ENCODE assay signal across 10 cellular contexts in genomic region chr16:4327386-4327781, GRCh38. TPM values are rescaled to one million over a fixed set of nuclear protein-coding genes. Genes with fewer than 3 reads are reported as not detected.
DNase-seq lines count a peak whose midpoint lies in the region; ATAC-seq, FAIRE-seq and TF ChIP-seq lines count a peak whose summit lies in the region.
"Had no signal": no experiment of that assay in that cellular context is flagged by ENCODE, and none has a peak within 500 bp of the region (broad histone marks: within the 10 kb centered on the region; RNA-seq: fewer than 3 reads in every experiment).

No MANE protein-coding gene starts in this region.

- TF ChIP-seq POLR2A in K562 (conservative IDR thresholded peaks at IDR 0.05): no peak

- H3K9me3 ChIP-seq in HAP-1 (no peaks in the 10 kb centered on the region), K562 (replicated peaks; ENCODE audit: control insufficient read depth, insufficient read depth, low read depth, low read length) (no peaks in the 10 kb centered on the region), kidney (ENCODE audit: control insufficient read depth in 1 of 2, low read length in 2 of 2) (no peaks in the 10 kb centered on the region)

- H3K36me3 ChIP-seq in HAP-1 (replicated peaks) (no peaks in the 10 kb centered on the region; the same call in 1 of the 2 replicates), K562 (ENCODE audit: control insufficient read depth, insufficient read depth, low read length) (no peaks in the 10 kb centered on the region), kidney (ENCODE audit: control insufficient read depth in 1 of 2, insufficient read depth in 2 of 2, low read length in 2 of 2) (no peaks in the 10 kb centered on the region)

- BruUV-seq in K562 (replicated peaks; lab: Mats Ljungman, UMichigan): no TSS peak

- peak overlapping the region; percentile 33 for H3K4me3 ChIP-seq in HAP-1
- no peak overlapping the region for H3K4me3 ChIP-seq in K562
- H3K4me3 ChIP-seq in kidney (ENCODE audit: low read length in 2 of 2): peak overlapping the region in 1 of 2 donors; percentile 42

- no peaks in the 10 kb centered on the region for H3K9me3 Mint-ChIP-seq in stimulated activated naive B cell treated with anti-CD40 and anti-IgM and Interleukin-4, amounts not matched to agents 10 μg/mL and 1 μg/mL and 100 μg/mL, for 72 hours
- H3K9me3 Mint-ChIP-seq: activated CD4-positive, alpha-beta memory T cell treated with anti-CD3 and anti-CD28 coated beads, Interleukin-2, amount 10 ng/mL, durations not matched to agents 7 days and 5 days; IgD-negative memory B cell had no signal

- 78% methylated on average over 4 of the region's 33 CpGs for WGBS in K562 (ENCODE audit: insufficient coverage, low coverage, missing lambda C conversion rate)

- H3K27ac ChIP-seq in K562 (ENCODE audit: extremely low read depth, low read depth, low read length): no peak overlapping the region
- H3K27ac ChIP-seq in kidney (ENCODE audit: low read depth in 2 of 2, low read length in 2 of 2): peak overlapping the region; percentile 86 to 95

- POLR2A ChIA-PET in K562 (lab: Yijun Ruan, JAX): interaction anchor here (1.0 to 1.1 kb wide), 2 partner anchors 19 to 127 kb away, joined by 4 to 5 read pairs; no protein-coding TSS in a partner anchor

- no peak overlapping the region; a peak in 1 of 4 replicates for H3K9ac ChIP-seq in K562 (ENCODE audit: insufficient read depth in 1 of 2, low read depth in 2 of 2, low read length in 2 of 2)
- H3K9ac ChIP-seq in kidney (ENCODE audit: low read length in 2 of 2): peak overlapping the region in 1 of 2 donors; percentile 48

- FAIRE-seq in K562 (lab: Jason Lieb, UNC): no peak
- no peak for FAIRE-seq in kidney (lab: Jason Lieb, UNC)

- no peak for TF ChIP-seq EP300 in K562 (IDR thresholded peaks at IDR 0.05; ENCODE audit: low read length)

- peaks cover 10 to 16% of the 10 kb centered on the region in 2 donors for H3K4me1 Mint-ChIP-seq in stimulated activated naive B cell treated with anti-CD40 and anti-IgM and Interleukin-4, amounts not matched to agents 10 μg/mL and 1 μg/mL and 100 μg/mL, for 72 hours
- H3K4me1 Mint-ChIP-seq: activated CD4-positive, alpha-beta memory T cell treated with anti-CD3 and anti-CD28 coated beads, Interleukin-2, amount 10 ng/mL, durations not matched to agents 7 days and 5 days had no signal

- H3K4me3 Mint-ChIP-seq in stimulated activated naive B cell treated with anti-CD40 and anti-IgM and Interleukin-4, amounts not matched to agents 10 μg/mL and 1 μg/mL and 100 μg/mL, for 72 hours: peak overlapping the region; percentile 74 to 77
- H3K4me3 Mint-ChIP-seq: activated CD4-positive, alpha-beta memory T cell treated with anti-CD3 and anti-CD28 coated beads, Interleukin-2, amount 10 ng/mL, durations not matched to agents 7 days and 5 days had no signal

- no peak overlapping the region for H3K4me2 ChIP-seq in K562 (ENCODE audit: insufficient read depth, low read length)

- TF ChIP-seq RAD21 in K562 (CRISPR knock-in tag; conservative IDR thresholded peaks at IDR 0.05 in 1 of 2, IDR thresholded peaks at IDR 0.05 in 1 of 2): no peak

- no peaks in the 10 kb centered on the region for H3K36me3 Mint-ChIP-seq in stimulated activated naive B cell treated with anti-CD40 and anti-IgM and Interleukin-4, amounts not matched to agents 10 μg/mL and 1 μg/mL and 100 μg/mL, for 72 hours
- H3K36me3 Mint-ChIP-seq: IgD-negative memory B cell had no signal

- peaks cover 4 to 7% of the 10 kb centered on the region in 2 donors for H3K27me3 Mint-ChIP-seq in stimulated activated naive B cell treated with anti-CD40 and anti-IgM and Interleukin-4, amounts not matched to agents 10 μg/mL and 1 μg/mL and 100 μg/mL, for 72 hours

- H2AFZ ChIP-seq in K562 (ENCODE audit: low read depth, low read length): no peak overlapping the region

- TF ChIP-seq CTCF in K562 (IDR thresholded peaks at IDR 0.05 in 2 of 3, conservative IDR thresholded peaks at IDR 0.05 in 1 of 3; ENCODE audit: insufficient read depth in 2 of 3, low read depth in 1 of 3, low read length in 3 of 3) (no peak), kidney (IDR thresholded peaks at IDR 0.05; ENCODE audit: borderline replicate concordance, extremely low read depth, insufficient read depth) (no peak)

- H3K27me3 ChIP-seq in HAP-1 (ENCODE audit: low read depth) (no peaks in the 10 kb centered on the region), K562 (ENCODE audit: control insufficient read depth in 2 of 2, insufficient read depth in 2 of 2, low read length in 2 of 2) (no peaks in the 10 kb centered on the region)

- in situ Hi-C loops in HAP-1 (cut with MboI; ENCODE audit: low sequenced_read_pairs): no loop called here
- in situ Hi-C loops in K562 (cut with MboI): loop anchor here (10.0 kb wide), 2 partner anchors 123 to 343 kb away; no protein-coding TSS in a partner anchor

- H3K4me1 ChIP-seq in HAP-1 (peaks cover 7% of the 10 kb centered on the region), K562 (replicated peaks in 1 of 2; ENCODE audit: control insufficient read depth in 2 of 2, insufficient read depth in 2 of 2, low read length in 2 of 2) (peaks cover 4 to 69% of the 10 kb centered on the region in 2 experiments), kidney (ENCODE audit: control insufficient read depth in 1 of 2, insufficient read depth in 1 of 2, low read depth in 1 of 2, low read length in 2 of 2) (peaks cover 57% of the 10 kb centered on the region in 2 donors)

- H4K20me1 ChIP-seq in K562 (replicated peaks; ENCODE audit: control insufficient read depth, insufficient read depth, low read length): 0 out of 2 replicates have a peak, but pooled peaks cover 12% of the 10 kb centered on the region

- peaks cover 9% of the 10 kb centered on the region; the same call in 2 of the 3 replicates for H3K79me2 ChIP-seq in K562 (ENCODE audit: control insufficient read depth, insufficient read depth, low read length)

- DNase-seq in HAP-1 (ENCODE audit: low spot score in 2 of 2) (no peak), K562 (ENCODE audit: extremely low read depth in 1 of 4, low spot score in 3 of 4) (no peak), kidney (peak; percentile 79), middle frontal gyrus (ENCODE audit: extremely low spot score, low spot score) (no peak), COLO829 (ENCODE audit: low spot score) (no peak), RKO (ENCODE audit: low spot score) (no peak)
- no peak for DNase-seq in stimulated activated naive B cell treated with anti-CD40 and anti-IgM and Interleukin-4, amounts not matched to agents 10 μg/mL and 1 μg/mL and 100 μg/mL, for 72 hours

- CTCF ChIA-PET in K562 (lab: Yijun Ruan, JAX; ENCODE audit: low intra/inter-chr PET ratio): no interaction called here

- no peak for ATAC-seq in K562
- peak in 1 of 2 donors; percentile 3 for ATAC-seq in stimulated activated naive B cell treated with anti-CD40 and anti-IgM and Interleukin-4, amounts not matched to agents 10 μg/mL and 1 μg/mL and 100 μg/mL, for 72 hours (replicated peaks)
- ATAC-seq in GM18520 (IDR thresholded peaks at IDR 0.05; ENCODE audit: unreplicated experiment): no peak

- H3K9me1 ChIP-seq in K562 (ENCODE audit: control insufficient read depth, insufficient read depth, low read length): no peaks in the 10 kb centered on the region

- H3K27ac Mint-ChIP-seq in stimulated activated naive B cell treated with anti-CD40 and anti-IgM and Interleukin-4, amounts not matched to agents 10 μg/mL and 1 μg/mL and 100 μg/mL, for 72 hours: no peak overlapping the region
- H3K27ac Mint-ChIP-seq: activated CD4-positive, alpha-beta memory T cell treated with anti-CD3 and anti-CD28 coated beads, Interleukin-2, amount 10 ng/mL, durations not matched to agents 7 days and 5 days had no signal

- intact Hi-C loops in K562 (cut with micrococcal nuclease): no loop called here
- intact Hi-C loops in kidney (cut with DNase I): loop anchor here (5.0 kb wide), 1 partner anchor 35 kb away; no protein-coding TSS in a partner anchor

RNA-seq across cellular contexts. Expression of gene GLIS2, which starts 11.5 kb away (rescaled TPM):
- 2.1 and 6.1 TPM in 2 replicates for total RNA-seq in K562 (2011; cell fraction: chromatin; rRNA removed; ENCODE audit: low replicate concordance)
- 3.8 and 4.2 TPM in 2 replicates for total RNA-seq in K562 (2011; cell fraction: nucleolus; rRNA removed)
- total RNA-seq in K562 (2011; cell fraction: nucleoplasm; rRNA removed): 2.9 and 3.6 TPM in 2 replicates
- total RNA-seq in K562 (2014; rRNA removed): 0.91 and 1.4 TPM in 2 replicates
- 0.10 and 0.11 TPM in 2 replicates for total RNA-seq in K562 (2014; rRNA removed; fragmentation: Illumina TruSeq; extraction: Trizol)
- 0.33 and 0.68 TPM in 2 replicates for total RNA-seq in K562 (2015; rRNA removed; fragmentation: Illumina TruSeq; extraction: Trizol)
- 7.6 and 9.0 TPM in 2 replicates for total RNA-seq in K562 (2021)
- polyA plus RNA-seq in K562 (2011; rRNA removed): 0.57 and 1.0 TPM in 2 replicates
- 1.0 and 2.2 TPM in 2 replicates for polyA plus RNA-seq in K562 (2011; cell fraction: cytosol; rRNA removed)
- polyA plus RNA-seq in K562 (2011; cell fraction: nucleus; rRNA removed): 2.8 and 4.9 TPM in 2 replicates
- 6.8 and 7.9 TPM in 2 replicates for polyA plus RNA-seq in K562 (2012)
- 2.2 and 5.8 TPM in 2 replicates for polyA plus RNA-seq in K562 (2014; fragmentation: Illumina TruSeq; extraction: Trizol)
- under 1 TPM; 0.10 to 0.25 TPM for polyA plus RNA-seq in K562 (2014; fragmentation: Nextera tagmentation; extraction: Ambion mirVana)
- polyA plus RNA-seq in K562 (2014; rRNA removed): 2.3 and 2.9 TPM in 2 replicates
- 0.27 and 0.32 TPM in 2 replicates for polyA minus RNA-seq in K562 (2011; rRNA and poly(A)+ RNA removed)
- 3.3 and 4.6 TPM in 2 replicates for polyA minus RNA-seq in K562 (2011; cell fraction: cytosol; rRNA and poly(A)+ RNA removed)
- 1.00 and 1.1 TPM in 2 replicates for polyA minus RNA-seq in K562 (2011; cell fraction: nucleus; rRNA and poly(A)+ RNA removed)
- 68.7 TPM for total RNA-seq in kidney
- 35.6 TPM for polyA plus RNA-seq in kidney (ENCODE audit: insufficient read depth, low read depth, low replicate concordance)
- polyA plus RNA-seq: IgD-negative memory B cell had no signal

RNA-seq across cellular contexts. Expression of gene PAM16, which starts 23.7 kb away (rescaled TPM):
- total RNA-seq in K562 (2011; cell fraction: chromatin; rRNA removed; ENCODE audit: low replicate concordance): 70.0 and 135 TPM in 2 replicates
- total RNA-seq in K562 (2011; cell fraction: nucleolus; rRNA removed): 74.5 and 92.1 TPM in 2 replicates
- total RNA-seq in K562 (2011; cell fraction: nucleoplasm; rRNA removed): 76.8 and 107 TPM in 2 replicates
- 173 and 213 TPM in 2 replicates for total RNA-seq in K562 (2014; rRNA removed)
- total RNA-seq in K562 (2014; rRNA removed; fragmentation: Illumina TruSeq; extraction: Trizol): 32.6 and 38.7 TPM in 2 replicates
- 48.4 and 56.1 TPM in 2 replicates for total RNA-seq in K562 (2015; rRNA removed; fragmentation: Illumina TruSeq; extraction: Trizol)
- total RNA-seq in K562 (2021): 123 and 150 TPM in 2 replicates
- 79.3 and 88.9 TPM in 2 replicates for polyA plus RNA-seq in K562 (2011; rRNA removed)
- 175 and 283 TPM in 2 replicates for polyA plus RNA-seq in K562 (2011; cell fraction: cytosol; rRNA removed)
- polyA plus RNA-seq in K562 (2011; cell fraction: nucleus; rRNA removed): 85.0 and 101 TPM in 2 replicates
- polyA plus RNA-seq in K562 (2012): 96.6 and 100 TPM in 2 replicates
- polyA plus RNA-seq in K562 (2014; fragmentation: Illumina TruSeq; extraction: Trizol): 49.0 and 66.3 TPM in 2 replicates
- 10 to 100 TPM; 41.5 to 81.1 TPM for polyA plus RNA-seq in K562 (2014; fragmentation: Nextera tagmentation; extraction: Ambion mirVana)
- 243 and 273 TPM in 2 replicates for polyA plus RNA-seq in K562 (2014; rRNA removed)
- polyA minus RNA-seq in K562 (2011; rRNA and poly(A)+ RNA removed): 10.6 and 11.8 TPM in 2 replicates
- polyA minus RNA-seq in K562 (2011; cell fraction: cytosol; rRNA and poly(A)+ RNA removed): 19.8 and 22.7 TPM in 2 replicates
- polyA minus RNA-seq in K562 (2011; cell fraction: nucleus; rRNA and poly(A)+ RNA removed): 10.8 and 13.7 TPM in 2 replicates
- total RNA-seq in kidney: 29.4 TPM
- polyA plus RNA-seq in kidney (ENCODE audit: insufficient read depth, low read depth, low replicate concordance): 61.1 TPM

RNA-seq across cellular contexts. Expression of gene VASN, which starts 44.3 kb away (rescaled TPM):
- total RNA-seq in K562 (2011; cell fraction: chromatin; rRNA removed; ENCODE audit: low replicate concordance): 1.2 and 9.8 TPM in 2 replicates
- 10.1 and 15.2 TPM in 2 replicates for total RNA-seq in K562 (2011; cell fraction: nucleolus; rRNA removed)
- total RNA-seq in K562 (2011; cell fraction: nucleoplasm; rRNA removed): 3.7 and 5.7 TPM in 2 replicates
- total RNA-seq in K562 (2014; rRNA removed) (1.7 and 2.2 TPM in 2 replicates), K562 (2014; rRNA removed; fragmentation: Illumina TruSeq; extraction: Trizol) (0.06 and 0.07 TPM in 2 replicates), K562 (2015; rRNA removed; fragmentation: Illumina TruSeq; extraction: Trizol) (0.51 and 1.1 TPM in 2 replicates), K562 (2021) (2.4 and 2.5 TPM in 2 replicates), kidney (82.7 TPM)
- polyA plus RNA-seq in K562 (2011; rRNA removed) (0.31 and 1.2 TPM in 2 replicates), K562 (2014; fragmentation: Illumina TruSeq; extraction: Trizol) (0.16 and 0.42 TPM in 2 replicates), K562 (2014; fragmentation: Nextera tagmentation; extraction: Ambion mirVana) (under 1 TPM in 1 of 2 experiments, not detected in 1; 0.01 TPM), K562 (2014; rRNA removed) (0.78 and 0.90 TPM in 2 replicates), kidney (ENCODE audit: insufficient read depth, low read depth, low replicate concordance) (75.7 TPM)
- 0.78 and 3.2 TPM in 2 replicates for polyA plus RNA-seq in K562 (2011; cell fraction: cytosol; rRNA removed)
- polyA plus RNA-seq in K562 (2011; cell fraction: nucleus; rRNA removed): 1.2 and 2.6 TPM in 2 replicates
- 2.9 and 6.1 TPM in 2 replicates for polyA plus RNA-seq in K562 (2012)
- polyA minus RNA-seq in K562 (2011; rRNA and poly(A)+ RNA removed): 0.56 and 0.63 TPM in 2 replicates
- 1.1 and 2.8 TPM in 2 replicates for polyA minus RNA-seq in K562 (2011; cell fraction: cytosol; rRNA and poly(A)+ RNA removed)
- polyA minus RNA-seq in K562 (2011; cell fraction: nucleus; rRNA and poly(A)+ RNA removed): 3.4 and 6.3 TPM in 2 replicates

RNA-seq across cellular contexts. Expression of gene TFAP4, which starts 54.6 kb away (rescaled TPM):
- 12.1 and 23.1 TPM in 2 replicates for total RNA-seq in K562 (2011; cell fraction: chromatin; rRNA removed; ENCODE audit: low replicate concordance)
- total RNA-seq in K562 (2011; cell fraction: nucleolus; rRNA removed): 12.4 and 13.3 TPM in 2 replicates
- total RNA-seq in K562 (2011; cell fraction: nucleoplasm; rRNA removed): 11.0 and 16.1 TPM in 2 replicates
- total RNA-seq in K562 (2014; rRNA removed) (27.7 and 28.8 TPM in 2 replicates), K562 (2014; rRNA removed; fragmentation: Illumina TruSeq; extraction: Trizol) (5.6 and 7.7 TPM in 2 replicates), K562 (2015; rRNA removed; fragmentation: Illumina TruSeq; extraction: Trizol) (16.2 and 16.9 TPM in 2 replicates), K562 (2021) (31.2 and 32.8 TPM in 2 replicates), kidney (11.9 TPM)
- polyA plus RNA-seq in K562 (2011; rRNA removed) (8.5 and 15.3 TPM in 2 replicates), K562 (2014; fragmentation: Illumina TruSeq; extraction: Trizol) (10.6 and 13.6 TPM in 2 replicates), K562 (2014; fragmentation: Nextera tagmentation; extraction: Ambion mirVana) (under 1 TPM; 0.10 to 0.11 TPM), K562 (2014; rRNA removed) (19.8 and 22.6 TPM in 2 replicates), kidney (ENCODE audit: insufficient read depth, low read depth, low replicate concordance) (3.2 TPM)
- polyA plus RNA-seq in K562 (2011; cell fraction: cytosol; rRNA removed): 8.1 and 15.3 TPM in 2 replicates
- 12.2 and 17.2 TPM in 2 replicates for polyA plus RNA-seq in K562 (2011; cell fraction: nucleus; rRNA removed)
- polyA plus RNA-seq in K562 (2012): 15.9 and 19.7 TPM in 2 replicates
- polyA minus RNA-seq in K562 (2011; rRNA and poly(A)+ RNA removed): 14.2 and 15.3 TPM in 2 replicates
- 15.2 and 18.3 TPM in 2 replicates for polyA minus RNA-seq in K562 (2011; cell fraction: cytosol; rRNA and poly(A)+ RNA removed)
- 5.0 and 8.7 TPM in 2 replicates for polyA minus RNA-seq in K562 (2011; cell fraction: nucleus; rRNA and poly(A)+ RNA removed)
